Comparison of ENCODE assay signal across 1 cellular context in the genomic region with DNA sequence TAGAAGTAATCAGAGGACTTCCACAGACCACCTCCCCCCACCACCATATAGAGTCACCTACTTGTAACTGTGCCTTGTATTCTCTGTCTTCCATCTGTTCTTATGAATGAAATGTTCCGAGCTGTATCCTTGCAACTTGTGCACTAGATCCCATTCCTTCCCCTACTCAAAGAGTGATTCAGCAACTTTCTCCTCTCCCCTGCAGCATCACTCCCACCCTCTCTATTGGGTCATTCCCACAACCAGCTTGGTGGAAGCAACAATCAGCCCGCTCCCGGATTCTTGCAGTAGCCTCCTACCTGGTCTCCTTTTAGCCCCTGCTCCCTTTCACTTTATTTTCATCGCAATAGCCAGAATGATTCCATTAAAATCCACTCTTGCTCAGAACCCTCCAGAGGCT.
TF ChIP-seq lines count a peak whose summit lies in the region.

No MANE protein-coding gene starts in this region.

TF ChIP-seq in HepG2, 621 proteins besides CTCF, POLR2A, EP300 and RAD21 (continued from another document):
- peak; percentile 29; the same call in 1 of the 2 replicates for TF ChIP-seq NFE2 (CRISPR knock-in tag; IDR thresholded peaks at IDR 0.05)
